Comparison of ENCODE assay signal across 9 cellular contexts in genomic region chr19:5534787-5535586, GRCh38. TPM values are rescaled to one million over a fixed set of nuclear protein-coding genes. Genes with fewer than 3 reads are reported as not detected.
A peak's percentile ranks its signal among the peaks of the same experiment; 100 is the strongest.
DNase-seq lines count a peak whose midpoint lies in the region; ATAC-seq and TF ChIP-seq lines count a peak whose summit lies in the region.
"Had no signal": no experiment of that assay in that cellular context is flagged by ENCODE, and none has a peak within 500 bp of the region (broad histone marks: within the 10 kb centered on the region; RNA-seq: fewer than 3 reads in every experiment).

No MANE protein-coding gene starts in this region.

- no peak overlapping the region for H3K27ac ChIP-seq in H9 (ENCODE audit: insufficient read length, low read depth, low read length)

- H3T11ph ChIP-seq in H9 (ENCODE audit: low read length) = no peak overlapping the region

- DNase-seq in Caco-2 (peak in 1 of 2 experiments; percentile 37), H9 (peak; percentile 57), natural killer cell (no peak), left colon (no peak), NCI-H748 treated with DMSO at 0.1 percent for 48 hours (lab: John Stamatoyannopoulos, UW) (no peak), H4 (ENCODE audit: low spot score) (no peak)
- DNase-seq in activated T-cell treated with anti-CD3 and anti-CD28 coated beads, Interleukin-2, amount 50 U/mL, for 48 hours = peak; percentile 60 to 61
- no peak for DNase-seq in stimulated activated naive CD4-positive, alpha-beta T cell (lab: John Stamatoyannopoulos, UW)

- no peaks in the 10 kb centered on the region for H3K27me3 ChIP-seq in Caco-2 (replicated peaks; ENCODE audit: control insufficient read depth, insufficient read depth, low read length)
- H3K27me3 ChIP-seq in H9 (ENCODE audit: insufficient read depth, low read length) = no peaks in the 10 kb centered on the region

- TF ChIP-seq CTCF in Caco-2 (IDR thresholded peaks at IDR 0.05; ENCODE audit: insufficient read depth in 1 of 2, low read depth in 1 of 2, low read length in 1 of 2, severe bottlenecking in 1 of 2, unreplicated experiment in 1 of 2) (peak; percentile 29 to 63), H9 (conservative IDR thresholded peaks at IDR 0.05) (peak; percentile 74), natural killer cell (IDR thresholded peaks at IDR 0.05) (peak; percentile 21)

- no peak overlapping the region for H3K23ac ChIP-seq in H9 (ENCODE audit: insufficient read length, low read depth, low read length)

- H2BK15ac ChIP-seq in H9 (ENCODE audit: low read depth, low read length) = no peak overlapping the region

- no peaks in the 10 kb centered on the region for H3K4me1 ChIP-seq in Caco-2
- peaks cover 2% of the 10 kb centered on the region; the same call in 1 of the 2 replicates for H3K4me1 ChIP-seq in H9 (ENCODE audit: insufficient read depth, low read length)

- H3K9me3 Mint-ChIP-seq in Caco-2 (ENCODE audit: unreplicated experiment) (peaks cover 27% of the 10 kb centered on the region), H9 (peaks cover 25 to 32% of the 10 kb centered on the region in 2 experiments), natural killer cell (peaks cover 3 to 8% of the 10 kb centered on the region in 2 donors)

- H3K18ac ChIP-seq in H9 (ENCODE audit: insufficient read length, low read depth, low read length) = no peak overlapping the region

- no peak overlapping the region for H4K8ac ChIP-seq in H9 (replicated peaks; ENCODE audit: insufficient read length, low read depth, low read length)

- H2BK5ac ChIP-seq in H9 (ENCODE audit: insufficient read length, low read length) = no peak overlapping the region

- no peak overlapping the region for H3K14ac ChIP-seq in H9 (ENCODE audit: insufficient read depth, low read length)

- no peak overlapping the region for H3K56ac ChIP-seq in H9 (ENCODE audit: insufficient read length, low read depth, low read length)

- no peak overlapping the region for H2BK20ac ChIP-seq in H9 (ENCODE audit: low read depth, low read length, poor library complexity, severe bottlenecking)

- H3K36me3 ChIP-seq in Caco-2 (ENCODE audit: control insufficient read depth, insufficient read depth, low read length) = no peaks in the 10 kb centered on the region

- no peaks in the 10 kb centered on the region for H3K4me1 Mint-ChIP-seq in Caco-2 (ENCODE audit: low read depth, unreplicated experiment)
- H3K4me1 Mint-ChIP-seq in H9 = peaks cover 12 to 21% of the 10 kb centered on the region in 2 experiments
- no peaks in the 10 kb centered on the region for H3K4me1 Mint-ChIP-seq in natural killer cell

- CTCF ChIA-PET in Caco-2 (lab: Charles Lee) = interaction anchor here (0.5 to 0.6 kb wide), 2 partner anchors 77 to 85 kb away, joined by 3 to 4 read pairs; no protein-coding TSS in a partner anchor

- H3K27me3 Mint-ChIP-seq in Caco-2 (ENCODE audit: insufficient read depth, unreplicated experiment) (no peaks in the 10 kb centered on the region), H9 (ENCODE audit: low read depth) (peaks cover 72% of the 10 kb centered on the region), natural killer cell (ENCODE audit: low read depth in 2 of 2) (peaks cover 7 to 18% of the 10 kb centered on the region in 2 donors)

- POLR2A ChIA-PET in Caco-2 (lab: Charles Lee) = no interaction called here

- no CpG with 5 or more reads among the region's 9 CpGs for WGBS in H9 (ENCODE audit: extremely low coverage, insufficient read length, low lambda C conversion rate)

- H3K9ac ChIP-seq in H9 (ENCODE audit: extremely low read depth, insufficient read length, low read length) = no peak overlapping the region

- H3K36me3 Mint-ChIP-seq in Caco-2 (ENCODE audit: insufficient read depth, unreplicated experiment) = no peaks in the 10 kb centered on the region
- peaks cover 8 to 12% (median 8%) of the 10 kb centered on the region in 3 experiments for H3K36me3 Mint-ChIP-seq in H9 (ENCODE audit: insufficient read depth in 1 of 3, low read depth in 3 of 3)
- H3K36me3 Mint-ChIP-seq in natural killer cell = peaks cover 8% of the 10 kb centered on the region

- H2BK120ac ChIP-seq in H9 (ENCODE audit: low read depth, low read length, poor library complexity, severe bottlenecking) = no peak overlapping the region

- H3K4me3 Mint-ChIP-seq in Caco-2 (ENCODE audit: unreplicated experiment) (no peak overlapping the region), H9 (peak overlapping the region in 1 of 2 experiments; percentile 2; a peak in 1 of 5 replicates), natural killer cell (no peak overlapping the region)

- no peak overlapping the region for H2AK5ac ChIP-seq in H9 (ENCODE audit: insufficient read length, low read length)

- ATAC-seq in natural killer cell (no peak), left colon (no peak)
- ATAC-seq: activated naive CD4-positive, alpha-beta T cell treated with anti-CD3 and anti-CD28 coated beads, Interleukin-2, amount 50 U/mL, for 72 hours had no signal

- H3K4me3 ChIP-seq in Caco-2 (ENCODE audit: low read depth, low read length) = no peak overlapping the region

- H2BK12ac ChIP-seq in H9 (ENCODE audit: insufficient read length, low read depth, low read length) = no peak overlapping the region

- no peaks in the 10 kb centered on the region for H4K20me1 ChIP-seq in H9 (ENCODE audit: control insufficient read depth, insufficient read depth, insufficient read length)

- BruUV-seq in Caco-2 (replicated peaks; lab: Mats Ljungman, UMichigan) = no TSS peak

- H3K23me2 ChIP-seq in H9 (ENCODE audit: insufficient read length, low read depth, low read length, poor library complexity, severe bottlenecking) = no peaks in the 10 kb centered on the region

- no peaks in the 10 kb centered on the region for H3K79me1 ChIP-seq in H9 (ENCODE audit: insufficient read depth, low read depth, low read length, poor library complexity, severe bottlenecking)

- H4K91ac ChIP-seq in H9 (ENCODE audit: insufficient read length, low read depth, low read length) = no peak overlapping the region

- H3K27ac Mint-ChIP-seq in Caco-2 (ENCODE audit: unreplicated experiment) (no peak overlapping the region), H9 (no peak overlapping the region), natural killer cell (no peak overlapping the region)
- H3K27ac Mint-ChIP-seq: activated naive CD4-positive, alpha-beta T cell treated with anti-CD3 and anti-CD28 coated beads, Interleukin-2, amount 50 U/mL, for 72 hours had no signal

- H2AFZ ChIP-seq in H9 (ENCODE audit: low read length) = no peak overlapping the region

- H3K4me2 ChIP-seq in H9 (ENCODE audit: insufficient read depth, insufficient read length, low read length) = no peak overlapping the region

- H4K5ac ChIP-seq in H9 (ENCODE audit: insufficient read length, low read depth, low read length) = no peak overlapping the region

- intact Hi-C loops in Caco-2 (cut with micrococcal nuclease; ENCODE audit: unreplicated experiment) (no loop called here), natural killer cell (cut with micrococcal nuclease) (no loop called here), left colon (cut with DNase I, micrococcal nuclease) (no loop called here)

- peaks cover 13% of the 10 kb centered on the region for H3K9me3 ChIP-seq in Caco-2
- peaks cover 7% of the 10 kb centered on the region for H3K9me3 ChIP-seq in H9 (ENCODE audit: control insufficient read depth, low read depth, low read length)

- no peaks in the 10 kb centered on the region for H3K79me2 ChIP-seq in H9 (ENCODE audit: insufficient read depth, low read length)

- no peak overlapping the region for H3K4ac ChIP-seq in H9 (ENCODE audit: low read depth, low read length)

RNA-seq across cellular contexts. Expression of gene TINCR, which starts 32.8 kb away (rescaled TPM):
- total RNA-seq in Caco-2 (2022) = 3.8 and 4.1 TPM in 2 replicates
- total RNA-seq in H9 (2021) = 0.17 and 0.18 TPM in 2 replicates
- 1 to 10 TPM; 1.6 to 2.2 (median 1.7) TPM for total RNA-seq in natural killer cell
- 1 to 10 TPM; 7.2 to 7.5 TPM for total RNA-seq in left colon
- 2.3 and 4.3 TPM in 2 replicates for total RNA-seq in H4 (2014; rRNA removed; shearing (Covaris generic))

Comparison
In these comparisons a context has a peak if more than half of its experiments do, and no peak if none do; other contexts are left out.
1. DNase-seq: peak in H9 (single experiment) and activated T-cell treated with anti-CD3 and anti-CD28 coated beads, Interleukin-2, amount 50 U/mL, for 48 hours (2 of 2); none in natural killer cell (single experiment), left colon (0 of 2), NCI-H748 treated with DMSO at 0.1 percent for 48 hours (single experiment), H4 (single experiment) and stimulated activated naive CD4-positive, alpha-beta T cell (0 of 6).
2. CTCF ChIP-seq: peak in every context shown above with its lines; median percentile 74 in H9; 46 in Caco-2; 21 in natural killer cell.